In the genomic region with DNA sequence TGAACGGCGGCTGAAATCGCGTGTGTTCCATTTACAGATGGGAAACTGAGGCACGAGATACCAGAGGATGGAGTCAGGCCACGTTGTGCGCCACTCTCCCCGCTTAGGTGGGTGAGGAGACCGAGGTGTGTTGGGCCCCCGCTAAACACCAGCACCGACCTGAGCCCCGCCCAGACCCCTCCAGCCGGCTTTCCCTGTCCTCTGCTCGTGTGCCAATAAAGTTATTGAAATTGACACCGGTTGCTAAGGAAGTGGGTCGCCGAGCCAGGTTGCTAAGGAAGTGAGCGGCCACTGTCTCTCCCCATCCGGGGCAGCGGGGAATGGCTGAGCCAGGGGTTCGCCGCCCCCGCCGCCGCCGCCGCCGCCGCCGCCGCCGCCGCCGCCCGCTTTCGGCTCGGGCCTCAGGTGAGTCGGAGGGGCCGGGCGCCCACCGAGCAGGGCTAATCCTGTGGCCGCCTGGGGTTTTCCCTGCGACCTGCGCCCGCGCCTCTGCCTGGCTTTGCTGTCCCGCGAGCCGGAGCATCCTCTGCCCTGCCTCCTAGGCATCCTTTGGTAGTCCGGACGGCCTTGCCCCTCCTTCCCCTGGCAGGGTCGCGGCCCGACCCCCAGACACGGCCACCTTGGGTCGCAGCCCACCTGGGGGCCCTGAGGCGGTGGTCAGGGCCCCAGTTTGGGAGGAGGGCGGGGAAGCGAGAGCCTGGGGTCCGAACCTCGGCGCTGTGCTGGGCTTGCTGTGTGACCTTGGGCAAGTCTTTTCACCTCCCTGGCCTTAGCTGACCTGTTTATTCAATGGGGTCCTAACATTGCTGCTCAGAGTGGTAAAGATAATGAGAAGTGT, we compare ENCODE assay signal across 8 cellular contexts. TPM values are rescaled to one million over a fixed set of nuclear protein-coding genes. Genes with fewer than 3 reads are reported as not detected.
A peak's percentile ranks its signal among the peaks of the same experiment; 100 is the strongest.
DNase-seq lines count a peak whose midpoint lies in the region; ATAC-seq, FAIRE-seq and TF ChIP-seq lines count a peak whose summit lies in the region.

A gene (plus strand): TSS at position 291 of the 838 bp plus-strand sequence. CDS start 32,127 bp downstream, outside the sequence.

- no peaks in the 10 kb centered on the region for H4K20me1 ChIP-seq in HCT116 (ENCODE audit: insufficient read depth)

- intact Hi-C loops in HCT116 (cut with micrococcal nuclease): no loop called here

- H3K9me3 ChIP-seq in HCT116 (ENCODE audit: control insufficient read depth in 1 of 2, insufficient read depth in 1 of 2, low read depth in 1 of 2, low read length in 2 of 2): 0 out of 4 replicates have a peak, but pooled peaks cover 0 to 3% of the 10 kb centered on the region in 2 experiments
- H3K9me3 ChIP-seq in neuron (ENCODE audit: low read length): no peaks in the 10 kb centered on the region
- H3K9me3 ChIP-seq in stomach smooth muscle (ENCODE audit: control insufficient read depth in 2 of 2, low read length in 2 of 2): no peaks in the 10 kb centered on the region

- no peak for TF ChIP-seq RAD21 in HCT116 (IDR thresholded peaks at IDR 0.05; ENCODE audit: low read depth)

- H3K36me3 ChIP-seq in HCT116 (ENCODE audit: control insufficient read depth in 1 of 2, insufficient read depth in 2 of 2, low read length in 2 of 2) (0 out of 4 replicates have a peak, but pooled peaks cover 0 to 2% of the 10 kb centered on the region in 2 experiments), neuron (ENCODE audit: insufficient read depth, low read length) (peaks cover 8% of the 10 kb centered on the region), stomach smooth muscle (ENCODE audit: control insufficient read depth in 2 of 2, insufficient read depth in 2 of 2, low read length in 2 of 2) (peaks cover 0 to 4% of the 10 kb centered on the region in 2 donors)

- H3K27ac ChIP-seq in HCT116 (ENCODE audit: low read depth, low read length) (peak within 1 kb of the TSS; percentile 56; the same call in 1 of the 2 replicates), stomach smooth muscle (ENCODE audit: low read length) (peak within 1 kb of the TSS; percentile 71)

- peaks cover 26% of the 10 kb centered on the region for H3K79me2 ChIP-seq in HCT116 (ENCODE audit: insufficient read depth, low read length)

- CTCF ChIA-PET in HCT116 (lab: Charles Lee): no interaction called here

- H3K4me1 ChIP-seq in HCT116 (ENCODE audit: control insufficient read depth in 1 of 2, insufficient read depth in 2 of 2, low read length in 2 of 2): peaks cover 3 to 14% of the 10 kb centered on the region in 2 experiments
- H3K4me1 ChIP-seq in neuron (ENCODE audit: insufficient read depth, low read length): peaks cover 9% of the 10 kb centered on the region
- H3K4me1 ChIP-seq in stomach smooth muscle (ENCODE audit: control insufficient read depth, insufficient read depth, low read length): peaks cover 16% of the 10 kb centered on the region

- peak; percentile 95 for DNase-seq in ELR (ENCODE audit: low read depth)
- peak; percentile 71 for DNase-seq in HCT116 (ENCODE audit: low read depth, low spot score)
- peak; percentile 86 for DNase-seq in MV-4-11 (lab: John Stamatoyannopoulos, UW)
- DNase-seq in SK-N-DZ (ENCODE audit: low spot score): peak; percentile 90
- peak; percentile 90 for DNase-seq in activated naive CD4-positive, alpha-beta T cell treated with Interleukin-2 at 50 U/mL for 16 hours
- peak; percentile 96 to 97 for DNase-seq in frontal cortex (ENCODE audit: low spot score in 2 of 2)

- RAD21 ChIA-PET in HCT116 (lab: Charles Lee; ENCODE audit: low non-redundant PET in 1 of 2, low total read pairs in 2 of 2, uncharacterized antibody in 2 of 2, unreplicated experiment in 2 of 2): no interaction called here

- TF ChIP-seq CTCF in HCT116 (IDR thresholded peaks at IDR 0.05 in 2 of 3, conservative IDR thresholded peaks at IDR 0.05 in 1 of 3; ENCODE audit: borderline replicate concordance in 1 of 3, insufficient read depth in 1 of 3, low read depth in 2 of 3, low read length in 2 of 3): no peak

- POLR2A ChIA-PET in HCT116 (lab: Charles Lee): no interaction called here

- H3K27me3 ChIP-seq in HCT116 (ENCODE audit: insufficient read depth, low read length) (no peaks in the 10 kb centered on the region), neuron (ENCODE audit: insufficient read depth, low read length) (no peaks in the 10 kb centered on the region), stomach smooth muscle (ENCODE audit: control insufficient read depth in 1 of 2, insufficient read depth in 2 of 2, low read length in 2 of 2) (peaks cover 0 to 1% of the 10 kb centered on the region in 2 donors)

- H3K9me2 ChIP-seq in HCT116 (ENCODE audit: insufficient read depth): no peaks in the 10 kb centered on the region

- TF ChIP-seq POLR2A in HCT116 (IDR thresholded peaks at IDR 0.05; ENCODE audit: borderline replicate concordance, extremely low read depth, insufficient read depth, insufficient read length): no peak

- no peak for FAIRE-seq in frontal cortex (lab: Jason Lieb, UNC)

- no TSS peak for BruUV-seq in HCT116 (replicated peaks; lab: Mats Ljungman, UMichigan)

- peak; percentile 94 for ATAC-seq in HCT116

- peak within 1 kb of the TSS; percentile 81 for H3K4me2 ChIP-seq in HCT116 (ENCODE audit: low read length)

- H3K4me3 ChIP-seq in HCT116 (replicated peaks in 1 of 2; ENCODE audit: low read depth in 1 of 2, low read length in 2 of 2) (peak within 1 kb of the TSS; percentile 85 to 95), neuron (ENCODE audit: low read length) (peak within 1 kb of the TSS; percentile 71), stomach smooth muscle (ENCODE audit: low read length in 2 of 2) (peak within 1 kb of the TSS; percentile 75 to 98)

- H2AFZ ChIP-seq in HCT116 (ENCODE audit: low read depth, low read length, poor library complexity, severe bottlenecking): peak within 1 kb of the TSS; percentile 97
- H2AFZ ChIP-seq in neuron (ENCODE audit: low read depth, low read length): peak within 1 kb of the TSS; percentile 21

- H3K9ac ChIP-seq in HCT116 (ENCODE audit: low read length) (peak within 1 kb of the TSS; percentile 81), stomach smooth muscle (ENCODE audit: low read length in 2 of 2) (peak within 1 kb of the TSS; percentile 83 to 92)

TF ChIP-seq in HCT116, 20 proteins besides CTCF, POLR2A, EP300 and RAD21 (continues in another document):
- TF ChIP-seq, protein P1, sequence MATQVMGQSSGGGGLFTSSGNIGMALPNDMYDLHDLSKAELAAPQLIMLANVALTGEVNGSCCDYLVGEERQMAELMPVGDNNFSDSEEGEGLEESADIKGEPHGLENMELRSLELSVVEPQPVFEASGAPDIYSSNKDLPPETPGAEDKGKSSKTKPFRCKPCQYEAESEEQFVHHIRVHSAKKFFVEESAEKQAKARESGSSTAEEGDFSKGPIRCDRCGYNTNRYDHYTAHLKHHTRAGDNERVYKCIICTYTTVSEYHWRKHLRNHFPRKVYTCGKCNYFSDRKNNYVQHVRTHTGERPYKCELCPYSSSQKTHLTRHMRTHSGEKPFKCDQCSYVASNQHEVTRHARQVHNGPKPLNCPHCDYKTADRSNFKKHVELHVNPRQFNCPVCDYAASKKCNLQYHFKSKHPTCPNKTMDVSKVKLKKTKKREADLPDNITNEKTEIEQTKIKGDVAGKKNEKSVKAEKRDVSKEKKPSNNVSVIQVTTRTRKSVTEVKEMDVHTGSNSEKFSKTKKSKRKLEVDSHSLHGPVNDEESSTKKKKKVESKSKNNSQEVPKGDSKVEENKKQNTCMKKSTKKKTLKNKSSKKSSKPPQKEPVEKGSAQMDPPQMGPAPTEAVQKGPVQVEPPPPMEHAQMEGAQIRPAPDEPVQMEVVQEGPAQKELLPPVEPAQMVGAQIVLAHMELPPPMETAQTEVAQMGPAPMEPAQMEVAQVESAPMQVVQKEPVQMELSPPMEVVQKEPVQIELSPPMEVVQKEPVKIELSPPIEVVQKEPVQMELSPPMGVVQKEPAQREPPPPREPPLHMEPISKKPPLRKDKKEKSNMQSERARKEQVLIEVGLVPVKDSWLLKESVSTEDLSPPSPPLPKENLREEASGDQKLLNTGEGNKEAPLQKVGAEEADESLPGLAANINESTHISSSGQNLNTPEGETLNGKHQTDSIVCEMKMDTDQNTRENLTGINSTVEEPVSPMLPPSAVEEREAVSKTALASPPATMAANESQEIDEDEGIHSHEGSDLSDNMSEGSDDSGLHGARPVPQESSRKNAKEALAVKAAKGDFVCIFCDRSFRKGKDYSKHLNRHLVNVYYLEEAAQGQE (IDR thresholded peaks at IDR 0.05; ENCODE audit: low read depth): no peak
- TF ChIP-seq CEBPB (IDR thresholded peaks at IDR 0.05; ENCODE audit: low read depth) (no peak), SRF (IDR thresholded peaks at IDR 0.05; ENCODE audit: low read depth) (no peak), EGR1 (IDR thresholded peaks at IDR 0.05; ENCODE audit: low read depth) (peak; percentile 48; the same call in 1 of the 2 replicates), EZH2 (IDR thresholded peaks at IDR 0.05) (no peak), ZNF274 (IDR thresholded peaks at IDR 0.05; ENCODE audit: low read depth, low read length) (no peak), YY1 (IDR thresholded peaks at IDR 0.05; ENCODE audit: extremely low read depth, insufficient replicate concordance, low read depth, low read length) (peak; percentile 69), ELF1 (IDR thresholded peaks at IDR 0.05; ENCODE audit: borderline replicate concordance, low read depth) (peak; percentile 87)
- TF ChIP-seq, protein P2, sequence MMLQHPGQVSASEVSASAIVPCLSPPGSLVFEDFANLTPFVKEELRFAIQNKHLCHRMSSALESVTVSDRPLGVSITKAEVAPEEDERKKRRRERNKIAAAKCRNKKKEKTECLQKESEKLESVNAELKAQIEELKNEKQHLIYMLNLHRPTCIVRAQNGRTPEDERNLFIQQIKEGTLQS (IDR thresholded peaks at IDR 0.05): no peak
- TF ChIP-seq, protein P3, sequence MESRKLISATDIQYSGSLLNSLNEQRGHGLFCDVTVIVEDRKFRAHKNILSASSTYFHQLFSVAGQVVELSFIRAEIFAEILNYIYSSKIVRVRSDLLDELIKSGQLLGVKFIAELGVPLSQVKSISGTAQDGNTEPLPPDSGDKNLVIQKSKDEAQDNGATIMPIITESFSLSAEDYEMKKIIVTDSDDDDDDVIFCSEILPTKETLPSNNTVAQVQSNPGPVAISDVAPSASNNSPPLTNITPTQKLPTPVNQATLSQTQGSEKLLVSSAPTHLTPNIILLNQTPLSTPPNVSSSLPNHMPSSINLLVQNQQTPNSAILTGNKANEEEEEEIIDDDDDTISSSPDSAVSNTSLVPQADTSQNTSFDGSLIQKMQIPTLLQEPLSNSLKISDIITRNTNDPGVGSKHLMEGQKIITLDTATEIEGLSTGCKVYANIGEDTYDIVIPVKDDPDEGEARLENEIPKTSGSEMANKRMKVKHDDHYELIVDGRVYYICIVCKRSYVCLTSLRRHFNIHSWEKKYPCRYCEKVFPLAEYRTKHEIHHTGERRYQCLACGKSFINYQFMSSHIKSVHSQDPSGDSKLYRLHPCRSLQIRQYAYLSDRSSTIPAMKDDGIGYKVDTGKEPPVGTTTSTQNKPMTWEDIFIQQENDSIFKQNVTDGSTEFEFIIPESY (IDR thresholded peaks at IDR 0.05; ENCODE audit: extremely low read depth, insufficient replicate concordance, low read length): no peak

RNA-seq across cellular contexts. Expression of the gene that starts here (rescaled TPM):
- total RNA-seq in HCT116 (2021; ENCODE audit: unreplicated experiment) (31.5 TPM), frontal cortex (89.3 TPM)
- 13.9 and 18.1 TPM in 2 replicates for polyA plus RNA-seq in HCT116 (2012)
- polyA plus RNA-seq in SK-N-DZ (2014; cell fraction: cytosol; rRNA removed): 11.5 and 11.9 TPM in 2 replicates
- 3.7 and 5.4 TPM in 2 replicates for polyA plus RNA-seq in SK-N-DZ (2014; cell fraction: nucleus; rRNA removed)

Comparison
In these comparisons a context has a peak if more than half of its experiments do, and no peak if none do; other contexts are left out.
1. Peak in every context shown above with its lines: DNase-seq, ATAC-seq, H3K4me3 ChIP-seq and H3K27ac ChIP-seq.